14 cellular contexts compared by ENCODE assay signal in genomic region chr15:30927148-30927761, GRCh38.
"Had no signal": no experiment of that assay in that cellular context is flagged by ENCODE, and none has a peak within 500 bp of the region (broad histone marks: within the 10 kb centered on the region; RNA-seq: fewer than 3 reads in every experiment).

No MANE protein-coding gene starts in this region.

- H3K27me3 Mint-ChIP-seq: activated naive CD8-positive, alpha-beta T cell; naive thymus-derived CD8-positive, alpha-beta T cell had no signal

- H3K4me3 Mint-ChIP-seq: activated naive CD8-positive, alpha-beta T cell; naive thymus-derived CD8-positive, alpha-beta T cell; T-helper 2 cell treated with Interferon-gamma antibody and Interleukin-4, amounts not matched to agents 5 μg/mL and 100 μg/mL, for 36 hours had no signal

- H3K9me3 ChIP-seq: gastroesophageal sphincter, transverse colon had no signal

- H3K27ac ChIP-seq: gastroesophageal sphincter, transverse colon had no signal

- ATAC-seq: activated CD4-positive, CD25-positive, alpha-beta regulatory T cell treated with anti-CD3 and anti-CD28 coated beads, Interleukin-2, amount 50 U/mL, for 24 hours; gastroesophageal sphincter; naive thymus-derived CD8-positive, alpha-beta T cell had no signal

- H3K9me3 Mint-ChIP-seq: naive thymus-derived CD8-positive, alpha-beta T cell; T-helper 2 cell treated with Interferon-gamma antibody and Interleukin-4, amounts not matched to agents 5 μg/mL and 100 μg/mL, for 36 hours had no signal

- H3K4me1 ChIP-seq: gastroesophageal sphincter had no signal

- H3K27me3 ChIP-seq: gastroesophageal sphincter, transverse colon had no signal

- H3K27ac Mint-ChIP-seq: activated naive CD8-positive, alpha-beta T cell; T-helper 2 cell treated with Interferon-gamma antibody and Interleukin-4, amounts not matched to agents 5 μg/mL and 100 μg/mL, for 36 hours had no signal

- DNase-seq: activated effector memory CD4-positive, alpha-beta T cell treated with Interleukin-2 at 50 U/mL for 16 hours; dermis blood vessel endothelial cell; mammary epithelial cell; naive thymus-derived CD8-positive, alpha-beta T cell; nucleus accumbens; retina; stimulated activated CD4-positive, alpha-beta T cell treated with anti-CD3 and anti-CD28 coated beads, Interleukin-12 subunit alpha, Interleukin-12 subunit beta, amount 100 ng/mL, for 4 hours; stimulated activated CD4-positive, alpha-beta T cell treated with anti-CD3 and anti-CD28 coated beads, Interleukin-2, amount 100 ng/mL, for 24 hours; SW 1271; transverse colon had no signal

- H3K4me3 ChIP-seq: gastroesophageal sphincter, transverse colon had no signal
